ENCODE assay signal across 7 cellular contexts in the genomic region with DNA sequence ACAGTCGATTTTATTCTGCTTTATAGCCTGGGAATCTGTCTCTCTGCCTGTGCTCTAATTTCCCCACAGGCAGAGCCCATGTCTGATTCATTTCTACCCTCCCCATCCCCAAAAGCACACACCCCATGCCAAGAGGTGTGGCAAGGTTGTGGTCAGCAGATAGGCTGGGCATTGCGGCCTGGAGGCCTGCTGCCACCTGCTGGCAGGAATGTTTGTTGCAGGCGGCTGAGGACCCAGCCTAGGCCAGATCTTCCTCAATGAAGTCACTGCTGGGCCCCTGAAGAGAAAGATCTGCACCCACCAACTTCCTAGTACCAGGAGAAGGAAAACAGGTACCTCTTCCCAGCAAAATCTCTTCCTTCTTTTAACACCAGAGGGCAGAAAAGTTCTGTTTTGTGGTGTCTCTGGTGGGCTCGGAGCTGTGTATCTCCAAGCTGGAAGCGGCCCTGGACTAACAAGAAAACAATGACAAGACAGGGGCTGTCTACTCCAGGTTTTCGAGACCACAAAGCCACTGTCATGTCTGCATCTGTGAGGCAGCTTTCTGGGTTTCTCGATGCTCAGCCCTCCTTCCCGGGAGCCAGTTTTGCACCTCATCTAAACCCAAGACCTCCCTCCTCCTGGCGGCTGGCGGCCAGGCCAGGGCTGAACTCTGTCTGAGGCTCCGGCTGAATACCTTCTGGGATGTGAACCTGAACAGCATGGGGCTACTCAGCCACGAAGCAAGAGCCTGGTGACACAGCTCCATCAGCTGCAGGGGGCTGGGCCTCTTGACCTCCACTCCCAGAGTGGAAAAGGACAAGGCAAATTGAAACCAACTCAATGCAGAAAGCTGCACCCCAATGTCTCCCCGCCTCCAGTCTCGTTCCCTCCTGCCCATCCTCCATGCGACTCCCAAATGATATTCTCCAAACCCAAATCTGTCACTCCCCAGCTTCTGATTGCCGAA. TPM values are rescaled to one million over a fixed set of nuclear protein-coding genes. Genes with fewer than 3 reads are reported as not detected.
DNase-seq lines count a peak whose midpoint lies in the region; ATAC-seq, FAIRE-seq and TF ChIP-seq lines count a peak whose summit lies in the region.

No MANE protein-coding gene starts in this region.

- H3K4me1 ChIP-seq in gastroesophageal sphincter (peaks cover 0 to 38% (median 7%) of the 10 kb centered on the region in 3 donors), vagina (peaks cover 24% of the 10 kb centered on the region)

- H3K9me3 ChIP-seq in gastroesophageal sphincter = no peaks in the 10 kb centered on the region
- no peaks in the 10 kb centered on the region for H3K9me3 ChIP-seq in vagina

- WGBS in gastroesophageal sphincter (ENCODE audit: low coverage in 1 of 2), 2 donors = 85 to 90% methylated on average over 7 of the region's 16 CpGs

- DNase-seq in GM10266 (ENCODE audit: extremely low spot score) (peak; percentile 87), RCC 7860 (ENCODE audit: low spot score) (peak; percentile 91), non-pigmented ciliary epithelial cell (ENCODE audit: low read depth) (peak; percentile 78), vagina (ENCODE audit: extremely low spot score in 2 of 2) (peak; percentile 84 to 93)
- peak in 3 of 4 experiments; percentile 11 to 32 (median 13) for DNase-seq in activated naive CD4-positive, alpha-beta T cell (lab: John Stamatoyannopoulos, UW)

- peak; percentile 93 for TF ChIP-seq CTCF in GM10266 (IDR thresholded peaks at IDR 0.05; ENCODE audit: control insufficient read depth, insufficient read depth, low read depth, missing control alignments)
- peak; percentile 98 to 99 (median 98) for TF ChIP-seq CTCF in gastroesophageal sphincter (IDR thresholded peaks at IDR 0.05)
- peak; percentile 94 to 100 (median 96) for TF ChIP-seq CTCF in vagina (IDR thresholded peaks at IDR 0.05)

- peak; percentile 65 for ATAC-seq in HG02763 (IDR thresholded peaks at IDR 0.05; ENCODE audit: unreplicated experiment)
- ATAC-seq in gastroesophageal sphincter = peak; percentile 95

- FAIRE-seq in RCC 7860 (lab: Jason Lieb, UNC) = peak; percentile 92

- intact Hi-C loops in vagina (cut with DNase I) = loop anchor here (5.0 kb wide), 1 partner anchor 479 kb away; no protein-coding TSS in a partner anchor

- H3K36me3 ChIP-seq in gastroesophageal sphincter (peaks cover 0 to 21% of the 10 kb centered on the region in 2 donors), vagina (peaks cover 0 to 5% of the 10 kb centered on the region in 2 donors)

- TF ChIP-seq EP300 in gastroesophageal sphincter (IDR thresholded peaks at IDR 0.05) = no peak

- TF ChIP-seq POLR2A in gastroesophageal sphincter (IDR thresholded peaks at IDR 0.05) (no peak), vagina (IDR thresholded peaks at IDR 0.05) (no peak)

- peak overlapping the region in 2 of 4 donors; percentile 48 to 55 for H3K27ac ChIP-seq in gastroesophageal sphincter
- peak overlapping the region; percentile 59 for H3K27ac ChIP-seq in vagina

- H3K4me3 ChIP-seq in gastroesophageal sphincter = no peak overlapping the region
- no peak overlapping the region for H3K4me3 ChIP-seq in vagina

- H3K27me3 ChIP-seq in gastroesophageal sphincter (no peaks in the 10 kb centered on the region), vagina (no peaks in the 10 kb centered on the region)

RNA-seq across cellular contexts. Expression of gene ANKS6, which starts 4.9 kb away (rescaled TPM):
- 10 to 100 TPM; 17.6 to 38.4 (median 22.8) TPM for total RNA-seq in gastroesophageal sphincter
- 10.8 TPM for total RNA-seq in vagina

RNA-seq across cellular contexts. Expression of gene GALNT12, which starts 16.0 kb away (rescaled TPM):
- total RNA-seq in gastroesophageal sphincter (10 to 100 TPM; 13.7 to 34.6 (median 15.2) TPM), vagina (5.4 TPM)

Comparison
In these comparisons a context has a peak if more than half of its experiments do, and no peak if none do; other contexts are left out.
1. DNase-seq: peak in every context shown above with its lines; median percentile 91 in RCC 7860; 88 in vagina; 87 in GM10266; 78 in non-pigmented ciliary epithelial cell; 13 in activated naive CD4-positive, alpha-beta T cell.